Comparison of ENCODE assay signal across 1 cellular context in the genomic region with DNA sequence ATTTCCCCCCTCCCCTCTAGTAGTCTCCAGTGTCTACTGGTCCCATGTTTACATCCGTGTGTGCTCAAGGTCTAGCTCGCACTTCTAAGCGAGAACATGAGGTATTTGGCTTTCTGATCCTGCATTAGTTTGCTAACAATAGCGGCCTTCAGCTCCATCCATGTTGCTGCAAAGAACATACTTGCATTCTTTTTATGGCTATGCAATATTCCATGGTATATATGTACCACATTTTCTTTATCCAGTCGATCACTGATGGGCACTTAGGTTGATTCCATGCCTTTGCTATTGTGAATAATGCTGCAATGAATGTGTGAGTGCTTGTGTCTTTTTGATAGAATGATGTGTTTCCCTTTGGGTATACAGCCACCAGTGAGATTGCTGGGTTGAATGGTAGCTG.
TF ChIP-seq lines count a peak whose summit lies in the region.

No MANE protein-coding gene starts in this region.

TF ChIP-seq in GM12878, 131 proteins besides CTCF, POLR2A, EP300 and RAD21 (continued from another document):
- TF ChIP-seq, protein P1, sequence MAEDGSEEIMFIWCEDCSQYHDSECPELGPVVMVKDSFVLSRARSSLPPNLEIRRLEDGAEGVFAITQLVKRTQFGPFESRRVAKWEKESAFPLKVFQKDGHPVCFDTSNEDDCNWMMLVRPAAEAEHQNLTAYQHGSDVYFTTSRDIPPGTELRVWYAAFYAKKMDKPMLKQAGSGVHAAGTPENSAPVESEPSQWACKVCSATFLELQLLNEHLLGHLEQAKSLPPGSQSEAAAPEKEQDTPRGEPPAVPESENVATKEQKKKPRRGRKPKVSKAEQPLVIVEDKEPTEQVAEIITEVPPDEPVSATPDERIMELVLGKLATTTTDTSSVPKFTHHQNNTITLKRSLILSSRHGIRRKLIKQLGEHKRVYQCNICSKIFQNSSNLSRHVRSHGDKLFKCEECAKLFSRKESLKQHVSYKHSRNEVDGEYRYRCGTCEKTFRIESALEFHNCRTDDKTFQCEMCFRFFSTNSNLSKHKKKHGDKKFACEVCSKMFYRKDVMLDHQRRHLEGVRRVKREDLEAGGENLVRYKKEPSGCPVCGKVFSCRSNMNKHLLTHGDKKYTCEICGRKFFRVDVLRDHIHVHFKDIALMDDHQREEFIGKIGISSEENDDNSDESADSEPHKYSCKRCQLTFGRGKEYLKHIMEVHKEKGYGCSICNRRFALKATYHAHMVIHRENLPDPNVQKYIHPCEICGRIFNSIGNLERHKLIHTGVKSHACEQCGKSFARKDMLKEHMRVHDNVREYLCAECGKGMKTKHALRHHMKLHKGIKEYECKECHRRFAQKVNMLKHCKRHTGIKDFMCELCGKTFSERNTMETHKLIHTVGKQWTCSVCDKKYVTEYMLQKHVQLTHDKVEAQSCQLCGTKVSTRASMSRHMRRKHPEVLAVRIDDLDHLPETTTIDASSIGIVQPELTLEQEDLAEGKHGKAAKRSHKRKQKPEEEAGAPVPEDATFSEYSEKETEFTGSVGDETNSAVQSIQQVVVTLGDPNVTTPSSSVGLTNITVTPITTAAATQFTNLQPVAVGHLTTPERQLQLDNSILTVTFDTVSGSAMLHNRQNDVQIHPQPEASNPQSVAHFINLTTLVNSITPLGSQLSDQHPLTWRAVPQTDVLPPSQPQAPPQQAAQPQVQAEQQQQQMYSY (CRISPR knock-in tag; IDR thresholded peaks at IDR 0.05), result no peak
- TF ChIP-seq KAT2A (conservative IDR thresholded peaks at IDR 0.05; ENCODE audit: control insufficient read depth, low read depth, low read length), result no peak
- TF ChIP-seq NFIC (IDR thresholded peaks at IDR 0.05; ENCODE audit: low read depth, low read length), result no peak
